1 cellular context compared by ENCODE assay signal in genomic region chr14:64210211-64210610, GRCh38.
TF ChIP-seq lines count a peak whose summit lies in the region.

No MANE protein-coding gene starts in this region.

TF ChIP-seq in H1, 55 proteins besides CTCF, POLR2A, EP300 and RAD21:
- TF ChIP-seq CHD7 (IDR thresholded peaks at IDR 0.05; ENCODE audit: insufficient replicate concordance, low read length) (no peak), TCF12 (IDR thresholded peaks at IDR 0.05; ENCODE audit: low read depth, low read length) (no peak), CBX5 (IDR thresholded peaks at IDR 0.05; ENCODE audit: low read depth, low read length) (no peak), GTF2F1 (IDR thresholded peaks at IDR 0.05; ENCODE audit: borderline replicate concordance, low read depth, low read length) (no peak), RXRA (IDR thresholded peaks at IDR 0.05; ENCODE audit: insufficient read depth, low read depth, low read length) (no peak), RBBP5 (IDR thresholded peaks at IDR 0.05; ENCODE audit: borderline replicate concordance, low read depth, low read length) (no peak), CHD2 (IDR thresholded peaks at IDR 0.05; ENCODE audit: low read length) (no peak), FOSL1 (IDR thresholded peaks at IDR 0.05; ENCODE audit: insufficient read depth, low read depth, low read length) (no peak), CHD1 (IDR thresholded peaks at IDR 0.05; ENCODE audit: low read depth, low read length) (no peak), SRF (IDR thresholded peaks at IDR 0.05; ENCODE audit: low read depth, low read length) (no peak), EZH2 (IDR thresholded peaks at IDR 0.05; ENCODE audit: low read depth, low read length, severe bottlenecking) (no peak), SP1 (IDR thresholded peaks at IDR 0.05; ENCODE audit: low read depth, low read length) (no peak), E2F6 (IDR thresholded peaks at IDR 0.05) (no peak), NRF1 (IDR thresholded peaks at IDR 0.05; ENCODE audit: low read depth, low read length) (no peak), POLR2AphosphoS5 (IDR thresholded peaks at IDR 0.05; ENCODE audit: low read depth, low read length) (no peak), SIN3A (conservative IDR thresholded peaks at IDR 0.05 in 1 of 2, IDR thresholded peaks at IDR 0.05 in 1 of 2; ENCODE audit: low read depth in 1 of 2, low read length in 2 of 2) (no peak), TBP (IDR thresholded peaks at IDR 0.05; ENCODE audit: low read depth, low read length) (no peak), USF2 (IDR thresholded peaks at IDR 0.05; ENCODE audit: low read length) (no peak), PHF8 (conservative IDR thresholded peaks at IDR 0.05; ENCODE audit: low read depth, low read length) (no peak)
